Comparison of ENCODE assay signal across 9 cellular contexts in the genomic region with DNA sequence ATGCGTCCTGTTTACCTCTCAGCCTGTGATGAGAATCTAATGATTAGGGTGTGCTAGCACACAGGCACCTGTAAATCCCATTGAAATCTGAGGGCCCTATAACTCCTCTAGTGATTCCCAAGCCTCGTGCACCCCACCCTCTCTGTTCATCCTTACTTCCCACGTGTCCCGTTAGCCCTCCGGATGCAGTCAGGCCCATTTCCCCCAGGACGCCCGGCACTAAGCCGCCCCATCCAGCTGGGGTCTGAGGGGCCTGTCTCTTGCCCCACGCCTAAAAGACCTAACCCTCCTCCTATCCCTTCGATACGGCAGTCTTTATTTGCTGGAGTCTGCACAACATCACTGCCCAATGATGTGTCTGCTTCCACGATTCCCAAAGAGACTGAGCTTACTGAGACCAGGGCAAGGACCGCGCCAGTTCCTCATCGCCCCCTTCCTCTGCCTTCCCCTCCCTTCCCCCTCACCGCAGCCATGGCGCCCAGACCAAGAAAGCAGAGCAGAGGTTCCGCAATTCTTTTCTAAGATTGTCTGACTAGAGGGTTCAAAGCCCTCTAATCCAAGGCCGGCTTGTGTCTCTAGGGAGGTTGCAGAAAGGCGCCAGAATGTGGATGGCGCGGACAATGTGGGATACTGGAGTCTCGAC. TPM values are rescaled to one million over a fixed set of nuclear protein-coding genes. Genes with fewer than 3 reads are reported as not detected.
DNase-seq lines count a peak whose midpoint lies in the region; ATAC-seq and TF ChIP-seq lines count a peak whose summit lies in the region.
"Had no signal": no experiment of that assay in that cellular context is flagged by ENCODE, and none has a peak within 500 bp of the region (broad histone marks: within the 10 kb centered on the region; RNA-seq: fewer than 3 reads in every experiment).

No MANE protein-coding gene starts in this region.

- CTCF ChIA-PET in A673 (lab: Charles Lee): no interaction called here

- H3K27ac ChIP-seq in A673 (ENCODE audit: low read depth, low read length, poor library complexity, severe bottlenecking): peak overlapping the region; percentile 97
- H3K27ac ChIP-seq in KOPT-K1 (ENCODE audit: low read depth, low read length, poor library complexity, severe bottlenecking): peak overlapping the region; percentile 100

- peaks cover 28% of the 10 kb centered on the region for H3K4me1 ChIP-seq in A673 (ENCODE audit: insufficient read depth, low read length, poor library complexity, severe bottlenecking)

- TF ChIP-seq CTCF in A673 (conservative IDR thresholded peaks at IDR 0.05; ENCODE audit: low read depth, low read length): no peak

- H3K4me3 ChIP-seq in A673 (ENCODE audit: low read depth, low read length, poor library complexity, severe bottlenecking): peak overlapping the region; percentile 96

- H3K27me3 Mint-ChIP-seq in activated naive CD8-positive, alpha-beta T cell treated with anti-CD3 and anti-CD28 coated beads, Interleukin-2, amount 50 U/mL, for 24 hours: peaks cover 38% of the 10 kb centered on the region

- no peaks in the 10 kb centered on the region for H3K27me3 ChIP-seq in A673 (replicated peaks; ENCODE audit: insufficient read depth, low read depth, low read length, poor library complexity)

- peak overlapping the region; percentile 14 for H3K27ac Mint-ChIP-seq in activated naive CD8-positive, alpha-beta T cell treated with anti-CD3 and anti-CD28 coated beads, Interleukin-2, amount 50 U/mL, for 24 hours

- H3K36me3 ChIP-seq in A673 (ENCODE audit: insufficient read depth, low read length, poor library complexity, severe bottlenecking) (peaks cover 31% of the 10 kb centered on the region), KOPT-K1 (ENCODE audit: insufficient read depth, low read length) (peaks cover 27% of the 10 kb centered on the region)

- intact Hi-C loops in A673 (cut with micrococcal nuclease; ENCODE audit: unreplicated experiment): loop anchor here (2.0 kb wide), 1 partner anchor 902 kb away; a partner anchor contains a TSS

- POLR2A ChIA-PET in A673 (lab: Charles Lee; ENCODE audit: low non-redundant PET): no interaction called here

- TSS peak; percentile 74 for BruUV-seq in A673 (replicated peaks; lab: Mats Ljungman, UMichigan)

- no peaks in the 10 kb centered on the region for H3K9me3 Mint-ChIP-seq in activated naive CD8-positive, alpha-beta T cell treated with anti-CD3 and anti-CD28 coated beads, Interleukin-2, amount 50 U/mL, for 24 hours

- peak; percentile 5 for ATAC-seq in GM18502 (IDR thresholded peaks at IDR 0.05; ENCODE audit: poor library complexity, unreplicated experiment)
- no peak for ATAC-seq in activated naive CD8-positive, alpha-beta T cell treated with anti-CD3 and anti-CD28 coated beads, Interleukin-2, amount 50 U/mL, for 24 hours
- ATAC-seq in stimulated activated naive CD8-positive, alpha-beta T cell treated with anti-CD3 and anti-CD28 coated beads, Interleukin-15, Interleukin-2, amounts not matched to agents 100 U/mL and 50 U/mL, for 24 hours: peak; percentile 6
- ATAC-seq: HCT116 had no signal

- H3K36me3 Mint-ChIP-seq in activated naive CD8-positive, alpha-beta T cell treated with anti-CD3 and anti-CD28 coated beads, Interleukin-2, amount 50 U/mL, for 24 hours (ENCODE audit: low read depth): no peaks in the 10 kb centered on the region

- DNase-seq in A673 (ENCODE audit: low spot score) (no peak), iPS-NIHi11 (ENCODE audit: low spot score) (peak; percentile 30), islet precursor cell (no peak), RPMI8226 (no peak)
- DNase-seq in activated naive CD8-positive, alpha-beta T cell treated with anti-CD3 and anti-CD28 coated beads, Interleukin-2, amount 50 U/mL, for 24 hours: no peak
- no peak for DNase-seq in stimulated activated naive CD8-positive, alpha-beta T cell treated with anti-CD3 and anti-CD28 coated beads, Interleukin-15, Interleukin-2, amounts not matched to agents 100 U/mL and 50 U/mL, for 24 hours

- H3K9me3 ChIP-seq in A673 (ENCODE audit: low read depth, low read length, poor library complexity, severe bottlenecking): no peaks in the 10 kb centered on the region
- H3K9me3 ChIP-seq in KOPT-K1 (ENCODE audit: insufficient read depth, low read length, poor library complexity, severe bottlenecking): no peaks in the 10 kb centered on the region

- peaks cover 19% of the 10 kb centered on the region for H3K4me1 Mint-ChIP-seq in activated naive CD8-positive, alpha-beta T cell treated with anti-CD3 and anti-CD28 coated beads, Interleukin-2, amount 50 U/mL, for 24 hours

- peak overlapping the region; percentile 82 for H3K4me3 Mint-ChIP-seq in activated naive CD8-positive, alpha-beta T cell treated with anti-CD3 and anti-CD28 coated beads, Interleukin-2, amount 50 U/mL, for 24 hours

RNA-seq across cellular contexts. Expression of a gene that starts 1.0 kb away (rescaled TPM):
- 1,097 and 1,272 TPM in 2 replicates for total RNA-seq in A673 (2021)

RNA-seq across cellular contexts. Expression of a gene that starts 10.2 kb away (rescaled TPM):
- 442 and 490 TPM in 2 replicates for total RNA-seq in A673 (2021)

RNA-seq across cellular contexts. Expression of a gene that starts 34.3 kb away (rescaled TPM):
- total RNA-seq in A673 (2021): 140 and 152 TPM in 2 replicates

RNA-seq across cellular contexts. Expression of a gene that starts 34.7 kb away (rescaled TPM):
- 138 and 139 TPM in 2 replicates for total RNA-seq in A673 (2021)
